In genomic region chr19:17948967-17949930, GRCh38 we compare ENCODE assay signal across 8 cellular contexts. TPM values are rescaled to one million over a fixed set of nuclear protein-coding genes. Genes with fewer than 3 reads are reported as not detected.
DNase-seq lines count a peak whose midpoint lies in the region; ATAC-seq and TF ChIP-seq lines count a peak whose summit lies in the region.

No MANE protein-coding gene starts in this region.

- H3K4me3 ChIP-seq in CD8-positive, alpha-beta memory T cell (ENCODE audit: low read length), result no peak overlapping the region
- H3K4me3 ChIP-seq in HCT116 (replicated peaks in 1 of 2; ENCODE audit: low read depth in 1 of 2, low read length in 2 of 2) (no peak overlapping the region), esophagus squamous epithelium (peak overlapping the region in 2 of 4 donors; percentile 32 to 62)

- DNase-seq in CD8-positive, alpha-beta memory T cell, result peak in 1 of 5 donors; percentile 31
- DNase-seq in HCT116 (ENCODE audit: low read depth, low spot score) (no peak), mesothelial cell of epicardium (ENCODE audit: low spot score in 2 of 2, unreplicated experiment in 2 of 2) (no peak), putamen (ENCODE audit: low spot score) (no peak), esophagus squamous epithelium (lab: John Stamatoyannopoulos, UW) (no peak), CD1c-positive myeloid dendritic cell (ENCODE audit: extremely low spot score) (no peak)
- DNase-seq in activated T-helper 1 cell treated with anti-CD3 and anti-CD28 coated beads, Interleukin-12 subunit alpha, Interleukin-12 subunit beta, Interleukin-2, Interleukin-4 antibody, amounts not matched to agents 30 ng/mL and 10 ng/mL and 1 ng/mL, durations not matched to agents 14 hours and 24 hours and 36 hours (ENCODE audit: low spot score), result no peak

- peaks cover 41 to 59% (median 47%) of the 10 kb centered on the region in 3 donors for H3K4me1 Mint-ChIP-seq in CD8-positive, alpha-beta memory T cell
- peaks cover 43% of the 10 kb centered on the region for H3K4me1 Mint-ChIP-seq in activated T-helper 1 cell treated with anti-CD3 and anti-CD28 coated beads, Interleukin-12 subunit alpha, Interleukin-12 subunit beta, Interleukin-2, Interleukin-4 antibody, amounts not matched to agents 30 ng/mL and 10 ng/mL and 1 ng/mL, durations not matched to agents 14 hours and 24 hours and 36 hours (ENCODE audit: low read depth)
- H3K4me1 Mint-ChIP-seq in mesothelial cell of epicardium, result peaks cover 42% of the 10 kb centered on the region

- H3K4me1 ChIP-seq in CD8-positive, alpha-beta memory T cell (ENCODE audit: insufficient read depth, low read length), result peaks cover 54% of the 10 kb centered on the region
- peaks cover 36 to 63% of the 10 kb centered on the region in 2 experiments for H3K4me1 ChIP-seq in HCT116 (ENCODE audit: control insufficient read depth in 1 of 2, insufficient read depth in 2 of 2, low read length in 2 of 2)
- peaks cover 45 to 77% (median 48%) of the 10 kb centered on the region in 3 donors for H3K4me1 ChIP-seq in esophagus squamous epithelium

- TF ChIP-seq POLR2A in HCT116 (IDR thresholded peaks at IDR 0.05; ENCODE audit: borderline replicate concordance, extremely low read depth, insufficient read depth, insufficient read length), result no peak
- TF ChIP-seq POLR2A in esophagus squamous epithelium (IDR thresholded peaks at IDR 0.05), result no peak

- peak overlapping the region; percentile 3 to 97 (median 80) for H3K27ac Mint-ChIP-seq in CD8-positive, alpha-beta memory T cell
- H3K27ac Mint-ChIP-seq in activated T-helper 1 cell treated with anti-CD3 and anti-CD28 coated beads, Interleukin-12 subunit alpha, Interleukin-12 subunit beta, Interleukin-2, Interleukin-4 antibody, amounts not matched to agents 30 ng/mL and 10 ng/mL and 1 ng/mL, durations not matched to agents 14 hours and 24 hours and 36 hours, result peak overlapping the region; percentile 75
- peak overlapping the region; percentile 94 for H3K27ac Mint-ChIP-seq in mesothelial cell of epicardium

- no peaks in the 10 kb centered on the region for H3K9me2 ChIP-seq in HCT116 (ENCODE audit: insufficient read depth)

- peak overlapping the region; percentile 24 for H3K27ac ChIP-seq in CD8-positive, alpha-beta memory T cell (ENCODE audit: low read depth, low read length)
- H3K27ac ChIP-seq in HCT116 (ENCODE audit: low read depth, low read length) (peak overlapping the region; percentile 23; the same call in 1 of the 2 replicates), esophagus squamous epithelium (no peak overlapping the region)

- H3K79me2 ChIP-seq in HCT116 (ENCODE audit: insufficient read depth, low read length), result no peaks in the 10 kb centered on the region

- POLR2A ChIA-PET in CD8-positive, alpha-beta memory T cell (lab: Charles Lee), result interaction anchor here (0.6 to 1.8 kb wide), 3 partner anchors 17 to 55 kb away, joined by 3 to 13 read pairs (median 4); partner anchors contain the start of gene CCDC124
- POLR2A ChIA-PET in HCT116 (lab: Charles Lee), result interaction anchor here (0.9 to 1.3 kb wide), 2 partner anchors 49 to 88 kb away, joined by 3 to 7 read pairs; no protein-coding TSS in a partner anchor

- peak overlapping the region; percentile 96 for H3K4me2 ChIP-seq in HCT116 (ENCODE audit: low read length)

- RAD21 ChIA-PET in HCT116 (lab: Charles Lee; ENCODE audit: low non-redundant PET in 1 of 2, low total read pairs in 2 of 2, uncharacterized antibody in 2 of 2, unreplicated experiment in 2 of 2), result no interaction called here

- 13 to 22% methylated on average over 32 to 41 of the region's 48 CpGs for WGBS in esophagus squamous epithelium, 2 donors

- H3K9me3 ChIP-seq in CD8-positive, alpha-beta memory T cell (ENCODE audit: low read length), result no peaks in the 10 kb centered on the region
- H3K9me3 ChIP-seq in HCT116 (ENCODE audit: control insufficient read depth in 1 of 2, insufficient read depth in 1 of 2, low read depth in 1 of 2, low read length in 2 of 2) (no peaks in the 10 kb centered on the region), esophagus squamous epithelium (no peaks in the 10 kb centered on the region)

- H2AFZ ChIP-seq in HCT116 (ENCODE audit: low read depth, low read length, poor library complexity, severe bottlenecking), result no peak overlapping the region

- H3K36me3 Mint-ChIP-seq in CD8-positive, alpha-beta memory T cell, result peaks cover 0 to 6% (median 0%) of the 10 kb centered on the region in 3 donors
- peaks cover 2% of the 10 kb centered on the region for H3K36me3 Mint-ChIP-seq in activated T-helper 1 cell treated with anti-CD3 and anti-CD28 coated beads, Interleukin-12 subunit alpha, Interleukin-12 subunit beta, Interleukin-2, Interleukin-4 antibody, amounts not matched to agents 30 ng/mL and 10 ng/mL and 1 ng/mL, durations not matched to agents 14 hours and 24 hours and 36 hours (ENCODE audit: low read depth)
- no peaks in the 10 kb centered on the region for H3K36me3 Mint-ChIP-seq in mesothelial cell of epicardium

- TF ChIP-seq RAD21 in HCT116 (IDR thresholded peaks at IDR 0.05; ENCODE audit: low read depth), result no peak

- H3K9me3 Mint-ChIP-seq in CD8-positive, alpha-beta memory T cell, result no peaks in the 10 kb centered on the region
- H3K9me3 Mint-ChIP-seq in activated T-helper 1 cell treated with anti-CD3 and anti-CD28 coated beads, Interleukin-12 subunit alpha, Interleukin-12 subunit beta, Interleukin-2, Interleukin-4 antibody, amounts not matched to agents 30 ng/mL and 10 ng/mL and 1 ng/mL, durations not matched to agents 14 hours and 24 hours and 36 hours, result no peaks in the 10 kb centered on the region
- H3K9me3 Mint-ChIP-seq in mesothelial cell of epicardium, result no peaks in the 10 kb centered on the region

- H3K4me3 Mint-ChIP-seq in CD8-positive, alpha-beta memory T cell, result peak overlapping the region; percentile 67 to 85 (median 80)
- H3K4me3 Mint-ChIP-seq in activated T-helper 1 cell treated with anti-CD3 and anti-CD28 coated beads, Interleukin-12 subunit alpha, Interleukin-12 subunit beta, Interleukin-2, Interleukin-4 antibody, amounts not matched to agents 30 ng/mL and 10 ng/mL and 1 ng/mL, durations not matched to agents 14 hours and 24 hours and 36 hours, result peak overlapping the region; percentile 69
- peak overlapping the region; percentile 65 for H3K4me3 Mint-ChIP-seq in mesothelial cell of epicardium

- no peak for TF ChIP-seq CTCF in HCT116 (IDR thresholded peaks at IDR 0.05 in 2 of 3, conservative IDR thresholded peaks at IDR 0.05 in 1 of 3; ENCODE audit: borderline replicate concordance in 1 of 3, insufficient read depth in 1 of 3, low read depth in 2 of 3, low read length in 2 of 3)
- no peak for TF ChIP-seq CTCF in mesothelial cell of epicardium (IDR thresholded peaks at IDR 0.05; ENCODE audit: unreplicated experiment)
- no peak for TF ChIP-seq CTCF in esophagus squamous epithelium (IDR thresholded peaks at IDR 0.05)

- BruUV-seq in HCT116 (replicated peaks; lab: Mats Ljungman, UMichigan), result no TSS peak

- intact Hi-C loops in HCT116 (cut with micrococcal nuclease), result loop anchor here (5.0 kb wide), 1 partner anchor 108 kb away; no protein-coding TSS in a partner anchor
- intact Hi-C loops in activated T-helper 1 cell treated with anti-CD3 and anti-CD28 coated beads, Interleukin-12 subunit alpha, Interleukin-12 subunit beta, Interleukin-2, Interleukin-4 antibody, amounts not matched to agents 30 ng/mL and 10 ng/mL and 1 ng/mL, durations not matched to agents 14 hours and 24 hours and 36 hours (cut with micrococcal nuclease), result loop anchor here (10.0 kb wide), 1 partner anchor 206 kb away; the partner anchor contains the start of gene PIK3R2
- intact Hi-C loops in esophagus squamous epithelium (cut with DNase I), result no loop called here

- H3K9ac ChIP-seq in HCT116 (ENCODE audit: low read length), result no peak overlapping the region

- ATAC-seq in HCT116 (no peak), HG03354 (IDR thresholded peaks at IDR 0.05; ENCODE audit: poor library complexity, severe bottlenecking, unreplicated experiment) (no peak)

- no peaks in the 10 kb centered on the region for H4K20me1 ChIP-seq in HCT116 (ENCODE audit: insufficient read depth)

- peaks cover 43 to 46% of the 10 kb centered on the region in 2 donors for H3K27me3 Mint-ChIP-seq in CD8-positive, alpha-beta memory T cell
- peaks cover 50% of the 10 kb centered on the region for H3K27me3 Mint-ChIP-seq in activated T-helper 1 cell treated with anti-CD3 and anti-CD28 coated beads, Interleukin-12 subunit alpha, Interleukin-12 subunit beta, Interleukin-2, Interleukin-4 antibody, amounts not matched to agents 30 ng/mL and 10 ng/mL and 1 ng/mL, durations not matched to agents 14 hours and 24 hours and 36 hours (ENCODE audit: insufficient read depth)
- peaks cover 45% of the 10 kb centered on the region for H3K27me3 Mint-ChIP-seq in mesothelial cell of epicardium (ENCODE audit: low read depth)

- H3K27me3 ChIP-seq in CD8-positive, alpha-beta memory T cell (ENCODE audit: insufficient read depth, low read length, poor library complexity, severe bottlenecking), result peaks cover 44% of the 10 kb centered on the region
- H3K27me3 ChIP-seq in HCT116 (ENCODE audit: insufficient read depth, low read length) (no peaks in the 10 kb centered on the region), esophagus squamous epithelium (peaks cover 29 to 62% (median 40%) of the 10 kb centered on the region in 4 donors)

- CTCF ChIA-PET in CD8-positive, alpha-beta memory T cell (lab: Charles Lee), result interaction anchor here (0.7 to 0.8 kb wide), 2 partner anchors 45 to 48 kb away, joined by 3 read pairs; no protein-coding TSS in a partner anchor
- CTCF ChIA-PET in HCT116 (lab: Charles Lee), result interaction anchor here (0.9 to 2.6 kb wide), 4 partner anchors 12 to 49 kb away, joined by 3 to 18 read pairs (median 6); no protein-coding TSS in a partner anchor

- no peaks in the 10 kb centered on the region for H3K36me3 ChIP-seq in CD8-positive, alpha-beta memory T cell (ENCODE audit: insufficient read depth, low read length)
- H3K36me3 ChIP-seq in HCT116 (ENCODE audit: control insufficient read depth in 1 of 2, insufficient read depth in 2 of 2, low read length in 2 of 2) (no peaks in the 10 kb centered on the region), esophagus squamous epithelium (no peaks in the 10 kb centered on the region)

RNA-seq across cellular contexts. Expression of gene CCDC124, which starts 16.4 kb away (rescaled TPM):
- 100 to 1,000 TPM; 184 to 195 TPM for total RNA-seq in CD8-positive, alpha-beta memory T cell
- 65.7 TPM for polyA plus RNA-seq in CD8-positive, alpha-beta memory T cell
- 177 TPM for total RNA-seq in HCT116 (2021; ENCODE audit: unreplicated experiment)
- polyA plus RNA-seq in HCT116 (2012), result 194 and 214 TPM in 2 replicates
- total RNA-seq in activated T-helper 1 cell treated with anti-CD3 and anti-CD28 coated beads, Interleukin-12 subunit alpha, Interleukin-12 subunit beta, Interleukin-2, Interleukin-4 antibody, amounts not matched to agents 30 ng/mL and 10 ng/mL and 1 ng/mL, durations not matched to agents 14 hours and 24 hours and 36 hours, result 122 and 128 TPM in 2 replicates
- total RNA-seq in mesothelial cell of epicardium, result 70.4 to 73.1 TPM (median 72.6 TPM) in 3 replicates
- total RNA-seq in esophagus squamous epithelium, result 10 to 100 TPM; 50.2 to 80.6 (median 54.5) TPM

RNA-seq across cellular contexts. Expression of gene KCNN1, which starts 17.7 kb away (rescaled TPM):
- total RNA-seq in CD8-positive, alpha-beta memory T cell, result under 1 TPM; 0.13 to 0.15 TPM
- polyA plus RNA-seq in CD8-positive, alpha-beta memory T cell, result not detected
- total RNA-seq in HCT116 (2021; ENCODE audit: unreplicated experiment), result 0.61 TPM
- polyA plus RNA-seq in HCT116 (2012), result 0.46 and 0.68 TPM in 2 replicates
- not detected in 2 replicates for total RNA-seq in activated T-helper 1 cell treated with anti-CD3 and anti-CD28 coated beads, Interleukin-12 subunit alpha, Interleukin-12 subunit beta, Interleukin-2, Interleukin-4 antibody, amounts not matched to agents 30 ng/mL and 10 ng/mL and 1 ng/mL, durations not matched to agents 14 hours and 24 hours and 36 hours
- 16.8 to 20.3 TPM (median 19.7 TPM) in 3 replicates for total RNA-seq in mesothelial cell of epicardium
- total RNA-seq in esophagus squamous epithelium, result 1 to 10 TPM in 1 of 4 donors, under 1 TPM in 1, not detected in 2; 0.22 to 3.1 TPM

RNA-seq across cellular contexts. Expression of gene ARRDC2, which starts 58.7 kb away (rescaled TPM):
- total RNA-seq in CD8-positive, alpha-beta memory T cell, result 10 to 100 TPM; 33.5 to 37.1 TPM
- 45.8 TPM for polyA plus RNA-seq in CD8-positive, alpha-beta memory T cell
- 36.5 TPM for total RNA-seq in HCT116 (2021; ENCODE audit: unreplicated experiment)
- 19.2 and 25.3 TPM in 2 replicates for polyA plus RNA-seq in HCT116 (2012)
- 45.0 and 46.1 TPM in 2 replicates for total RNA-seq in activated T-helper 1 cell treated with anti-CD3 and anti-CD28 coated beads, Interleukin-12 subunit alpha, Interleukin-12 subunit beta, Interleukin-2, Interleukin-4 antibody, amounts not matched to agents 30 ng/mL and 10 ng/mL and 1 ng/mL, durations not matched to agents 14 hours and 24 hours and 36 hours
- 2.9 to 4.0 TPM (median 2.9 TPM) in 3 replicates for total RNA-seq in mesothelial cell of epicardium
- total RNA-seq in esophagus squamous epithelium, result 10 to 100 TPM; 12.4 to 37.2 (median 15.4) TPM

Comparison
In these comparisons a context has a peak if more than half of its experiments do, and no peak if none do; other contexts are left out.
1. H3K27ac ChIP-seq: peak in CD8-positive, alpha-beta memory T cell (single experiment) and HCT116 (single experiment); none in esophagus squamous epithelium (0 of 4).
2. Peak in every context shown above with its lines, with median percentiles within 50 percentile points of each other: H3K27ac Mint-ChIP-seq and H3K4me3 Mint-ChIP-seq.